ENCODE assay signal across 1 cellular context in the genomic region with DNA sequence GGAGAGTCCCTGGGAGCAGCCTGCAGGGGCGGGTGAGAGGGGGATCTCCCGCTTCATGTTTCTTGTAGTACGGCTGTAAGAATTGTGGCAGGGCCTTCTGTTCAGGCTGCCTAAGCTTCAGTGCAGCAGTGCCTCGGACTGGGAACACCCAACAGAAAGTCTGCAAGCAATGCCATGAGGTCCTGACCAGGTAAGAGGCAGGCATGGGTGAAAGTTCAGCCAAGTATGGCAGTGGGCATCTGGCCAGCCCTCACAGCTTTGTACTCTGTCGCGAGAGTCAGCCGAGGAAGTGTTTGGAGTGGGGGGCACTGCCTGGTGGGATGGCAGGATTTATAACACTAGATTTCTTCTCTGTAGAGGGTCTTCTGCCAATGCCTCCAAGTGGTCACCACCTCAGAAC.
TF ChIP-seq lines count a peak whose summit lies in the region.

No MANE protein-coding gene starts in this region.

TF ChIP-seq in A549, 52 proteins besides CTCF, POLR2A, EP300 and RAD21:
- TF ChIP-seq HES2 (IDR thresholded peaks at IDR 0.05) (no peak), POLR2AphosphoS2 (conservative IDR thresholded peaks at IDR 0.05; ENCODE audit: low read length) (no peak), BHLHE40 (IDR thresholded peaks at IDR 0.05; ENCODE audit: low read depth, low read length) (no peak), ZNF302 (CRISPR knock-in tag; IDR thresholded peaks at IDR 0.05) (no peak), SMC3 (IDR thresholded peaks at IDR 0.05) (no peak), NFE2L2 (conservative IDR thresholded peaks at IDR 0.05; ENCODE audit: low read length) (no peak), NR3C1 (IDR thresholded peaks at IDR 0.05) (no peak), BCL3 (IDR thresholded peaks at IDR 0.05) (no peak), EHMT2 (IDR thresholded peaks at IDR 0.05; ENCODE audit: low read depth) (no peak), CHD4 (IDR thresholded peaks at IDR 0.05; ENCODE audit: borderline replicate concordance) (no peak), HEYL (CRISPR knock-in tag; IDR thresholded peaks at IDR 0.05) (no peak), CBX2 (IDR thresholded peaks at IDR 0.05; ENCODE audit: borderline replicate concordance, low read depth) (no peak), ESRRA (IDR thresholded peaks at IDR 0.05; ENCODE audit: borderline replicate concordance, low read length) (no peak), KDM5A (IDR thresholded peaks at IDR 0.05) (no peak)
- TF ChIP-seq, protein P1, sequence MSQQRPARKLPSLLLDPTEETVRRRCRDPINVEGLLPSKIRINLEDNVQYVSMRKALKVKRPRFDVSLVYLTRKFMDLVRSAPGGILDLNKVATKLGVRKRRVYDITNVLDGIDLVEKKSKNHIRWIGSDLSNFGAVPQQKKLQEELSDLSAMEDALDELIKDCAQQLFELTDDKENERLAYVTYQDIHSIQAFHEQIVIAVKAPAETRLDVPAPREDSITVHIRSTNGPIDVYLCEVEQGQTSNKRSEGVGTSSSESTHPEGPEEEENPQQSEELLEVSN (IDR thresholded peaks at IDR 0.05; ENCODE audit: borderline replicate concordance, low read depth) = no peak
- TF ChIP-seq, protein P2, sequence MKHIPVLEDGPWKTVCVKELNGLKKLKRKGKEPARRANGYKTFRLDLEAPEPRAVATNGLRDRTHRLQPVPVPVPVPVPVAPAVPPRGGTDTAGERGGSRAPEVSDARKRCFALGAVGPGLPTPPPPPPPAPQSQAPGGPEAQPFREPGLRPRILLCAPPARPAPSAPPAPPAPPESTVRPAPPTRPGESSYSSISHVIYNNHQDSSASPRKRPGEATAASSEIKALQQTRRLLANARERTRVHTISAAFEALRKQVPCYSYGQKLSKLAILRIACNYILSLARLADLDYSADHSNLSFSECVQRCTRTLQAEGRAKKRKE (CRISPR knock-in tag; IDR thresholded peaks at IDR 0.05; ENCODE audit: low read depth) = no peak
- TF ChIP-seq, protein P3, sequence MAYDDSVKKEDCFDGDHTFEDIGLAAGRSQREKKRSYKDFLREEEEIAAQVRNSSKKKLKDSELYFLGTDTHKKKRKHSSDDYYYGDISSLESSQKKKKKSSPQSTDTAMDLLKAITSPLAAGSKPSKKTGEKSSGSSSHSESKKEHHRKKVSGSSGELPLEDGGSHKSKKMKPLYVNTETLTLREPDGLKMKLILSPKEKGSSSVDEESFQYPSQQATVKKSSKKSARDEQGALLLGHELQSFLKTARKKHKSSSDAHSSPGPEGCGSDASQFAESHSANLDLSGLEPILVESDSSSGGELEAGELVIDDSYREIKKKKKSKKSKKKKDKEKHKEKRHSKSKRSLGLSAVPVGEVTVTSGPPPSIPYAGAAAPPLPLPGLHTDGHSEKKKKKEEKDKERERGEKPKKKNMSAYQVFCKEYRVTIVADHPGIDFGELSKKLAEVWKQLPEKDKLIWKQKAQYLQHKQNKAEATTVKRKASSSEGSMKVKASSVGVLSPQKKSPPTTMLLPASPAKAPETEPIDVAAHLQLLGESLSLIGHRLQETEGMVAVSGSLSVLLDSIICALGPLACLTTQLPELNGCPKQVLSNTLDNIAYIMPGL (CRISPR knock-in tag; IDR thresholded peaks at IDR 0.05; ENCODE audit: borderline replicate concordance) = no peak
- TF ChIP-seq, protein P4, sequence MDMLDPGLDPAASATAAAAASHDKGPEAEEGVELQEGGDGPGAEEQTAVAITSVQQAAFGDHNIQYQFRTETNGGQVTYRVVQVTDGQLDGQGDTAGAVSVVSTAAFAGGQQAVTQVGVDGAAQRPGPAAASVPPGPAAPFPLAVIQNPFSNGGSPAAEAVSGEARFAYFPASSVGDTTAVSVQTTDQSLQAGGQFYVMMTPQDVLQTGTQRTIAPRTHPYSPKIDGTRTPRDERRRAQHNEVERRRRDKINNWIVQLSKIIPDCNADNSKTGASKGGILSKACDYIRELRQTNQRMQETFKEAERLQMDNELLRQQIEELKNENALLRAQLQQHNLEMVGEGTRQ (IDR thresholded peaks at IDR 0.05) = no peak
- TF ChIP-seq, protein P5, sequence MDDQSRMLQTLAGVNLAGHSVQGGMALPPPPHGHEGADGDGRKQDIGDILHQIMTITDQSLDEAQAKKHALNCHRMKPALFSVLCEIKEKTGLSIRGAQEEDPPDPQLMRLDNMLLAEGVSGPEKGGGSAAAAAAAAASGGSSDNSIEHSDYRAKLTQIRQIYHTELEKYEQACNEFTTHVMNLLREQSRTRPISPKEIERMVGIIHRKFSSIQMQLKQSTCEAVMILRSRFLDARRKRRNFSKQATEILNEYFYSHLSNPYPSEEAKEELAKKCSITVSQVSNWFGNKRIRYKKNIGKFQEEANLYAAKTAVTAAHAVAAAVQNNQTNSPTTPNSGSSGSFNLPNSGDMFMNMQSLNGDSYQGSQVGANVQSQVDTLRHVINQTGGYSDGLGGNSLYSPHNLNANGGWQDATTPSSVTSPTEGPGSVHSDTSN (IDR thresholded peaks at IDR 0.05) = no peak
TF ChIP-seq in A549: peak in this region for 0.
